20 cellular contexts compared by ENCODE assay signal in the genomic region with DNA sequence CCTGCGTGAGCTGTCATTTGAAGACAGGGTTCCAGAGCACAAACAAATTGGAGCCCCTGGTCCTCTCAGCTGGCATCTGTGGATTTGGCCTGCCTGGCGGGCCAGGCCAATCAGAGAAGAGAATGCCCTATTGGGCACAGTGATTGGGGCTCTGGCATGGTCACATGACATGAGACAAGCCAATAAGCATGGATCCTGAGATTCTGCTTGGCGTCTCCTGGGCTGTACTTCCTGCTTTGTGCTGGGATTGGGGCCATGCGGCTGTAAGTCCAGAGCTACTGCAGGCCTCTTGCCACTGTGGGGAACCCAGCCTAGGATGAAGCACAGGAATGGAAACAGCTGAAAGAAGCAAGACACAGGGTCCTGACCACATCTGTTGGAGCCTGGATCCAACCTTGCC.
DNase-seq lines count a peak whose midpoint lies in the region; ATAC-seq, FAIRE-seq and TF ChIP-seq lines count a peak whose summit lies in the region.
"Had no signal": no experiment of that assay in that cellular context is flagged by ENCODE, and none has a peak within 500 bp of the region (broad histone marks: within the 10 kb centered on the region; RNA-seq: fewer than 3 reads in every experiment).

No MANE protein-coding gene starts in this region.

- H3K9me3 Mint-ChIP-seq in activated T-helper 1 cell treated with anti-CD3 and anti-CD28 coated beads, Interleukin-12 subunit alpha, Interleukin-12 subunit beta, Interleukin-2, Interleukin-4 antibody, amounts not matched to agents 30 ng/mL and 10 ng/mL and 1 ng/mL, durations not matched to agents 14 hours and 24 hours and 36 hours: no peaks in the 10 kb centered on the region
- H3K9me3 Mint-ChIP-seq: GM23338, H9, HFFc6 had no signal

- H3K9me2 ChIP-seq in HCT116 (ENCODE audit: insufficient read depth): no peaks in the 10 kb centered on the region
- no peaks in the 10 kb centered on the region for H3K9me2 ChIP-seq in OCI-LY7 (ENCODE audit: insufficient read depth, low read length)

- H3K23ac ChIP-seq in H1 (ENCODE audit: insufficient read length): no peak overlapping the region

- in situ Hi-C loops in gastrocnemius medialis (cut with MboI; ENCODE audit: low sequenced_read_pairs in 4 of 4): no loop called here

- BruUV-seq in HCT116 (replicated peaks; lab: Mats Ljungman, UMichigan) (no TSS peak), OCI-LY7 (replicated peaks; lab: Mats Ljungman, UMichigan) (no TSS peak)

- RAD21 ChIA-PET in HCT116 (lab: Charles Lee; ENCODE audit: low non-redundant PET in 1 of 2, low total read pairs in 2 of 2, uncharacterized antibody in 2 of 2, unreplicated experiment in 2 of 2): no interaction called here

- H4K91ac ChIP-seq in H1 (replicated peaks; ENCODE audit: insufficient read length, low read length): no peak overlapping the region

- H2BK120ac ChIP-seq in H1 (replicated peaks; ENCODE audit: low read depth, low read length): no peak overlapping the region

- no peaks in the 10 kb centered on the region for H3K4me1 ChIP-seq in BE2C
- H3K4me1 ChIP-seq in HCT116 (ENCODE audit: control insufficient read depth in 1 of 2, insufficient read depth in 2 of 2, low read length in 2 of 2): no peaks in the 10 kb centered on the region
- H3K4me1 ChIP-seq in OCI-LY7 (ENCODE audit: insufficient read depth, low read length, poor library complexity, severe bottlenecking): no peaks in the 10 kb centered on the region
- no peaks in the 10 kb centered on the region for H3K4me1 ChIP-seq in H1 (replicated peaks in 1 of 4; ENCODE audit: control insufficient read depth in 3 of 4, insufficient read depth in 4 of 4, low read length in 3 of 4)
- H3K4me1 ChIP-seq in gastrocnemius medialis: no peaks in the 10 kb centered on the region

- H3K9me3 ChIP-seq in BE2C: no peaks in the 10 kb centered on the region
- H3K9me3 ChIP-seq in HCT116 (ENCODE audit: control insufficient read depth in 1 of 2, insufficient read depth in 1 of 2, low read depth in 1 of 2, low read length in 2 of 2): no peaks in the 10 kb centered on the region
- H3K9me3 ChIP-seq in OCI-LY7 (ENCODE audit: low read length): no peaks in the 10 kb centered on the region
- H3K9me3 ChIP-seq in H1 (ENCODE audit: insufficient read depth in 2 of 2, low read depth in 1 of 2, low read length in 1 of 2): no peaks in the 10 kb centered on the region
- no peaks in the 10 kb centered on the region for H3K9me3 ChIP-seq in gastrocnemius medialis

- WGBS in H1 (ENCODE audit: extremely low coverage in 1 of 2, insufficient coverage in 1 of 2, insufficient read length in 1 of 2, insufficient replicate concordance in 2 of 2, low coverage in 1 of 2, low lambda C conversion rate in 2 of 2, missing lambda C conversion rate in 1 of 2), 2 experiments: 80% methylated on average over 4 of the region's 4 CpGs; no CpG with 5 or more reads in 1 of the 2 experiments

- H3K79me2 ChIP-seq in HCT116 (ENCODE audit: insufficient read depth, low read length) (no peaks in the 10 kb centered on the region), OCI-LY7 (ENCODE audit: insufficient read depth, low read depth, low read length) (no peaks in the 10 kb centered on the region), H1 (ENCODE audit: control insufficient read depth in 1 of 2, insufficient read depth in 2 of 2, low read length in 2 of 2) (no peaks in the 10 kb centered on the region)

- no peaks in the 10 kb centered on the region for H3K79me1 ChIP-seq in H1 (ENCODE audit: low read depth, low read length)

- ATAC-seq in HCT116 (peak; percentile 58), gastrocnemius medialis (no peak)
- ATAC-seq: GM23338 had no signal

- H3K4ac ChIP-seq in H1 (replicated peaks; ENCODE audit: insufficient read length, low read depth, low read length): no peak overlapping the region

- no peaks in the 10 kb centered on the region for H3K4me1 Mint-ChIP-seq in activated T-helper 1 cell treated with anti-CD3 and anti-CD28 coated beads, Interleukin-12 subunit alpha, Interleukin-12 subunit beta, Interleukin-2, Interleukin-4 antibody, amounts not matched to agents 30 ng/mL and 10 ng/mL and 1 ng/mL, durations not matched to agents 14 hours and 24 hours and 36 hours (ENCODE audit: low read depth)
- H3K4me1 Mint-ChIP-seq: B cell had no signal

- H3K36me3 ChIP-seq in BE2C: no peaks in the 10 kb centered on the region
- no peaks in the 10 kb centered on the region for H3K36me3 ChIP-seq in HCT116 (ENCODE audit: control insufficient read depth in 1 of 2, insufficient read depth in 2 of 2, low read length in 2 of 2)
- H3K36me3 ChIP-seq in OCI-LY7 (ENCODE audit: insufficient read depth, low read length): no peaks in the 10 kb centered on the region
- H3K36me3 ChIP-seq in H1 (ENCODE audit: control insufficient read depth in 2 of 4, insufficient read depth in 4 of 4, low read length in 3 of 4): no peaks in the 10 kb centered on the region
- H3K36me3 ChIP-seq in gastrocnemius medialis: no peaks in the 10 kb centered on the region

- CTCF ChIA-PET in HCT116 (lab: Charles Lee) (interaction anchor here (3.2 kb wide), 1 partner anchor 12 kb away, joined by 16 read pairs; no protein-coding TSS in a partner anchor), OCI-LY7 (lab: Charles Lee; ENCODE audit: unreplicated experiment) (interaction anchor here (0.5 kb wide), 1 partner anchor 23 kb away, joined by 3 read pairs; no protein-coding TSS in a partner anchor), H1 (lab: Charles Lee; ENCODE audit: partially characterized antibody) (interaction anchor here (0.9 to 34.9 kb wide), 12 partner anchors 8 to 214 kb away, joined by 3 to 765 read pairs (median 4); a partner anchor contains a TSS)

- H3K27me3 ChIP-seq in BE2C (no peaks in the 10 kb centered on the region), HCT116 (ENCODE audit: insufficient read depth, low read length) (peaks cover 15% of the 10 kb centered on the region; the same call in 1 of the 2 replicates), H1 (replicated peaks in 1 of 4; ENCODE audit: control insufficient read depth in 3 of 4, extremely low read depth in 1 of 4, insufficient read depth in 3 of 4, low read length in 3 of 4) (no peaks in the 10 kb centered on the region), gastrocnemius medialis (peaks cover 5 to 20% (median 7%) of the 10 kb centered on the region in 3 donors)

- no peak overlapping the region for H3K27ac Mint-ChIP-seq in activated T-helper 1 cell treated with anti-CD3 and anti-CD28 coated beads, Interleukin-12 subunit alpha, Interleukin-12 subunit beta, Interleukin-2, Interleukin-4 antibody, amounts not matched to agents 30 ng/mL and 10 ng/mL and 1 ng/mL, durations not matched to agents 14 hours and 24 hours and 36 hours
- H3K27ac Mint-ChIP-seq: B cell, GM23338, H9, HFFc6 had no signal

- H2AK5ac ChIP-seq in H1 (ENCODE audit: low read depth, low read length): no peak overlapping the region

- no peak overlapping the region for H3K56ac ChIP-seq in H1 (replicated peaks; ENCODE audit: insufficient read length, low read depth, low read length)

- no peaks in the 10 kb centered on the region for H3K23me2 ChIP-seq in H1 (ENCODE audit: low read depth, low read length)

- H3K36me3 Mint-ChIP-seq in activated T-helper 1 cell treated with anti-CD3 and anti-CD28 coated beads, Interleukin-12 subunit alpha, Interleukin-12 subunit beta, Interleukin-2, Interleukin-4 antibody, amounts not matched to agents 30 ng/mL and 10 ng/mL and 1 ng/mL, durations not matched to agents 14 hours and 24 hours and 36 hours (ENCODE audit: low read depth): no peaks in the 10 kb centered on the region
- H3K36me3 Mint-ChIP-seq: CD4-positive, alpha-beta memory T cell had no signal

- POLR2A ChIA-PET in HCT116 (lab: Charles Lee): no interaction called here
- POLR2A ChIA-PET in OCI-LY7 (lab: Charles Lee): interaction anchor here (0.9 kb wide), 1 partner anchor 9 kb away, joined by 4 read pairs; no protein-coding TSS in a partner anchor
- POLR2A ChIA-PET in H1 (lab: Charles Lee; ENCODE audit: partially characterized antibody): no interaction called here

- H4K5ac ChIP-seq in H1 (ENCODE audit: insufficient read length, low read depth, low read length): no peak overlapping the region

- H3K4me3 ChIP-seq in BE2C (ENCODE audit: low read depth, low read length): no peak overlapping the region
- no peak overlapping the region for H3K4me3 ChIP-seq in HCT116 (replicated peaks in 1 of 2; ENCODE audit: low read depth in 1 of 2, low read length in 2 of 2)
- H3K4me3 ChIP-seq in OCI-LY7 (ENCODE audit: low read depth, low read length, poor library complexity, severe bottlenecking): no peak overlapping the region
- no peak overlapping the region for H3K4me3 ChIP-seq in H1 (ENCODE audit: extremely low read depth in 1 of 4, insufficient read depth in 2 of 4, low read depth in 3 of 4, low read length in 4 of 4)
- H3K4me3 ChIP-seq in gastrocnemius medialis: no peak overlapping the region
- H3K4me3 ChIP-seq: GM23338 had no signal

- no peak overlapping the region for H3K14ac ChIP-seq in H1 (ENCODE audit: insufficient read length)

- H4K20me1 ChIP-seq in HCT116 (ENCODE audit: insufficient read depth): no peaks in the 10 kb centered on the region
- H4K20me1 ChIP-seq in OCI-LY7 (ENCODE audit: insufficient read depth, low read length): no peaks in the 10 kb centered on the region
- H4K20me1 ChIP-seq in H1 (replicated peaks in 1 of 2; ENCODE audit: control insufficient read depth in 1 of 2, insufficient read depth in 2 of 2, low read length in 2 of 2): no peaks in the 10 kb centered on the region

- H2BK12ac ChIP-seq in H1 (ENCODE audit: low read depth, low read length): no peak overlapping the region

- H3K27ac ChIP-seq in HCT116 (ENCODE audit: low read depth, low read length): no peak overlapping the region
- H3K27ac ChIP-seq in OCI-LY7 (ENCODE audit: low read depth, low read length, poor library complexity, severe bottlenecking): no peak overlapping the region
- no peak overlapping the region for H3K27ac ChIP-seq in H1 (ENCODE audit: low read depth, low read length)
- no peak overlapping the region for H3K27ac ChIP-seq in gastrocnemius medialis
- H3K27ac ChIP-seq: C4-2B had no signal

- no peak for FAIRE-seq in H1 (lab: Jason Lieb, UNC)
- FAIRE-seq: A204.1, D721Med, GM12892, HTR-8/SVneo had no signal

- H3K4me2 ChIP-seq in HCT116 (ENCODE audit: low read length): no peak overlapping the region
- no peak overlapping the region for H3K4me2 ChIP-seq in OCI-LY7 (ENCODE audit: low read length)
- H3K4me2 ChIP-seq in H1 (ENCODE audit: insufficient read depth in 1 of 2, low read depth in 2 of 2, low read length in 2 of 2): no peak overlapping the region
- H3K4me2 ChIP-seq: GM23338 had no signal

- no peak overlapping the region for H2BK5ac ChIP-seq in H1 (ENCODE audit: low read depth, low read length)

- TF ChIP-seq CTCF in BE2C (IDR thresholded peaks at IDR 0.05; ENCODE audit: low read depth, low read length) (no peak), HCT116 (IDR thresholded peaks at IDR 0.05 in 2 of 3, conservative IDR thresholded peaks at IDR 0.05 in 1 of 3; ENCODE audit: borderline replicate concordance in 1 of 3, insufficient read depth in 1 of 3, low read depth in 2 of 3, low read length in 2 of 3) (no peak), OCI-LY7 (conservative IDR thresholded peaks at IDR 0.05; ENCODE audit: low read length) (no peak), H1 (IDR thresholded peaks at IDR 0.05; ENCODE audit: control extremely low read depth in 1 of 3, insufficient read depth in 1 of 3, low read depth in 1 of 3, low read length in 3 of 3) (no peak), gastrocnemius medialis (IDR thresholded peaks at IDR 0.05 in 4 of 5, conservative IDR thresholded peaks at IDR 0.05 in 1 of 5) (no peak)

- no peaks in the 10 kb centered on the region for H3K27me3 Mint-ChIP-seq in activated T-helper 1 cell treated with anti-CD3 and anti-CD28 coated beads, Interleukin-12 subunit alpha, Interleukin-12 subunit beta, Interleukin-2, Interleukin-4 antibody, amounts not matched to agents 30 ng/mL and 10 ng/mL and 1 ng/mL, durations not matched to agents 14 hours and 24 hours and 36 hours (ENCODE audit: insufficient read depth)

- H3K18ac ChIP-seq in H1 (ENCODE audit: extremely low read depth, low read length): no peak overlapping the region

- no peak for TF ChIP-seq EP300 in H1 (IDR thresholded peaks at IDR 0.05; ENCODE audit: borderline replicate concordance in 1 of 2, low read depth in 2 of 2, low read length in 2 of 2)

- H3K4me3 Mint-ChIP-seq in activated T-helper 1 cell treated with anti-CD3 and anti-CD28 coated beads, Interleukin-12 subunit alpha, Interleukin-12 subunit beta, Interleukin-2, Interleukin-4 antibody, amounts not matched to agents 30 ng/mL and 10 ng/mL and 1 ng/mL, durations not matched to agents 14 hours and 24 hours and 36 hours: no peak overlapping the region
- H3K4me3 Mint-ChIP-seq: B cell; CD4-positive, alpha-beta memory T cell; GM23338; H9; HFFc6 had no signal

- no peak overlapping the region for H2BK20ac ChIP-seq in H1 (ENCODE audit: low read length)

- DNase-seq in BE2C (peak; percentile 16), HCT116 (ENCODE audit: low read depth, low spot score) (no peak), OCI-LY7 (ENCODE audit: low spot score) (no peak), H1 (ENCODE audit: low read depth in 1 of 2, low spot score in 2 of 2) (no peak), gastrocnemius medialis (no peak)
- no peak for DNase-seq in stimulated activated CD8-positive, alpha-beta memory T cell treated with anti-CD3 and anti-CD28 coated beads, Interleukin-4, amount 100 ng/mL, for 48 hours
- no peak for DNase-seq in activated T-helper 1 cell treated with anti-CD3 and anti-CD28 coated beads, Interleukin-12 subunit alpha, Interleukin-12 subunit beta, Interleukin-2, Interleukin-4 antibody, amounts not matched to agents 30 ng/mL and 10 ng/mL and 1 ng/mL, durations not matched to agents 14 hours and 24 hours and 36 hours (ENCODE audit: low spot score)
- DNase-seq: CD4-positive, alpha-beta memory T cell; DMS153; DMS79 treated with DMSO at 0.1 percent for 48 hours; GDM1; H9; HFFc6 had no signal

- intact Hi-C loops in HCT116 (cut with micrococcal nuclease): loop anchor here (5.0 kb wide), 1 partner anchor 207 kb away; no protein-coding TSS in a partner anchor
- intact Hi-C loops in OCI-LY7 (cut with micrococcal nuclease; ENCODE audit: unreplicated experiment): no loop called here
- intact Hi-C loops in gastrocnemius medialis (cut with DNase I; ENCODE audit: low total_unique reads): no loop called here
- intact Hi-C loops in activated T-helper 1 cell treated with anti-CD3 and anti-CD28 coated beads, Interleukin-12 subunit alpha, Interleukin-12 subunit beta, Interleukin-2, Interleukin-4 antibody, amounts not matched to agents 30 ng/mL and 10 ng/mL and 1 ng/mL, durations not matched to agents 14 hours and 24 hours and 36 hours (cut with micrococcal nuclease): no loop called here

- peak overlapping the region; percentile 71; the same call in 1 of the 2 replicates for H4K8ac ChIP-seq in H1 (ENCODE audit: extremely low read depth, insufficient read depth, low read length)

- TF ChIP-seq RAD21 in HCT116 (IDR thresholded peaks at IDR 0.05; ENCODE audit: low read depth) (no peak), H1 (IDR thresholded peaks at IDR 0.05 in 1 of 2, conservative IDR thresholded peaks at IDR 0.05 in 1 of 2; ENCODE audit: low read depth in 2 of 2, low read length in 2 of 2) (no peak)

- H2AFZ ChIP-seq in HCT116 (ENCODE audit: low read depth, low read length, poor library complexity, severe bottlenecking) (no peak overlapping the region), OCI-LY7 (ENCODE audit: low read length) (peak overlapping the region; percentile 46; the same call in 1 of the 2 replicates), H1 (ENCODE audit: low read length) (no peak overlapping the region; the same call in 1 of the 2 replicates)
- H2AFZ ChIP-seq: GM23338 had no signal

- no peak overlapping the region for H2BK15ac ChIP-seq in H1 (ENCODE audit: low read length)

- no peak overlapping the region for H3K9ac ChIP-seq in HCT116 (ENCODE audit: low read length)
- no peak overlapping the region for H3K9ac ChIP-seq in H1 (replicated peaks in 1 of 4; ENCODE audit: extremely low read depth in 1 of 4, low read depth in 3 of 4, low read length in 3 of 4)

- TF ChIP-seq POLR2A in HCT116 (IDR thresholded peaks at IDR 0.05; ENCODE audit: borderline replicate concordance, extremely low read depth, insufficient read depth, insufficient read length): no peak
- TF ChIP-seq POLR2A in H1 (IDR thresholded peaks at IDR 0.05; ENCODE audit: control extremely low read depth in 1 of 2, low read depth in 2 of 2, low read length in 2 of 2): no peak
- TF ChIP-seq POLR2A in gastrocnemius medialis (IDR thresholded peaks at IDR 0.05): no peak
